ENCODE assay signal across 21 cellular contexts in the genomic region with DNA sequence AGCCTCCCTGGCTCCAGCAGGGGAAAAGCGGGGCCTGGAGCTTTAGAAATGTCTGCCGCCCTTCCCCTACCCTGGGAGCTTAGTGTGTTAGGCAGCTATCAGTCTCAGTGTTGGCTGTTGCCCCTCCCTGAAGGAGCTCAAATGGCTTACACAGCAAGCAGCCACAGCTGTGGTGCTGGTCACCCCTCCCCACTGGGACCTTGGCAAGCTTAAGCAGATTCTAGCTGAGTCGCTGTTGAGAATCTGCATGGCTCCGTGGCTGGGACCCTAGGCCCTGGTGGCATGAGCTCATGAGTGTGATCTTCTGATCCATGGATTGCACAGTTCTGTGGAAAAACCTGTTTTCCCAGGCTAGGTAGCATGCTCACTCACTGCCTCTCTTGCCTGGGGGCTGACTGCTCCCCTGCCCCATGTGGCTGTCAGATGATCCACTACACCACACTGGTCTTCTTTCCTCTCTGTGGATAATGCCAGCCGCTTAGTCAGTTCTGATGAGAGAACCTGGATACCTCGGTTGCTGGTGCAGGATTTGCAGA.
"Had no signal": no experiment of that assay in that cellular context is flagged by ENCODE, and none has a peak within 500 bp of the region (broad histone marks: within the 10 kb centered on the region; RNA-seq: fewer than 3 reads in every experiment).

No MANE protein-coding gene starts in this region.

- H3K9me3 ChIP-seq: sigmoid colon, thoracic aorta, upper lobe of left lung had no signal

- DNase-seq: activated CD8-positive, alpha-beta memory T cell treated with anti-CD3 and anti-CD28 coated beads for 24 hours; activated CD8-positive, alpha-beta memory T cell treated with anti-CD3 and anti-CD28 coated beads, Interleukin-2, amount 50 U/mL, for 4 hours; activated naive CD4-positive, alpha-beta T cell; activated T-cell treated with anti-CD3 and anti-CD28 coated beads, Interleukin-2, amount 50 U/mL, for 24 hours; cerebellar nuclear complex; glutamatergic neuron; immature natural killer cell; left ventricle myocardium inferior; mammary epithelial cell; naive B cell; retina; sigmoid colon; stimulated activated CD4-positive, alpha-beta T cell treated with anti-CD3 and anti-CD28 coated beads, Interleukin-2, amount 100 ng/mL, for 48 hours; stimulated activated CD8-positive, alpha-beta memory T cell treated with anti-CD3 and anti-CD28 coated beads, Interleukin-4, amount 100 ng/mL, for 48 hours; stimulated activated naive B cell treated with anti-CD40 and anti-IgM and Interleukin-4, amounts not matched to agents 10 μg/mL and 1 μg/mL and 100 μg/mL, for 72 hours; T-helper 2 cell; upper lobe of left lung had no signal

- H3K27me3 ChIP-seq: hepatocyte, sigmoid colon, upper lobe of left lung had no signal

- H3K27ac ChIP-seq: coronary artery, hepatocyte, left ventricle myocardium inferior, sigmoid colon, SK-N-MC, thoracic aorta, upper lobe of left lung had no signal

- H3K4me2 ChIP-seq: hepatocyte had no signal

- H3K36me3 ChIP-seq: left ventricle myocardium inferior, sigmoid colon, thoracic aorta, upper lobe of left lung had no signal

- H3K4me1 ChIP-seq: left ventricle myocardium inferior, sigmoid colon, upper lobe of left lung had no signal

- H2AFZ ChIP-seq: hepatocyte had no signal

- ATAC-seq: stimulated activated naive B cell treated with anti-CD40 and anti-IgM and Interleukin-4, amounts not matched to agents 10 μg/mL and 1 μg/mL and 100 μg/mL, for 72 hours had no signal

- H3K4me3 ChIP-seq: coronary artery, hepatocyte, left ventricle myocardium inferior, sigmoid colon, SK-N-MC, thoracic aorta, upper lobe of left lung had no signal

- H3K79me2 ChIP-seq: hepatocyte had no signal
